Comparison of ENCODE assay signal across 18 cellular contexts in the genomic region with DNA sequence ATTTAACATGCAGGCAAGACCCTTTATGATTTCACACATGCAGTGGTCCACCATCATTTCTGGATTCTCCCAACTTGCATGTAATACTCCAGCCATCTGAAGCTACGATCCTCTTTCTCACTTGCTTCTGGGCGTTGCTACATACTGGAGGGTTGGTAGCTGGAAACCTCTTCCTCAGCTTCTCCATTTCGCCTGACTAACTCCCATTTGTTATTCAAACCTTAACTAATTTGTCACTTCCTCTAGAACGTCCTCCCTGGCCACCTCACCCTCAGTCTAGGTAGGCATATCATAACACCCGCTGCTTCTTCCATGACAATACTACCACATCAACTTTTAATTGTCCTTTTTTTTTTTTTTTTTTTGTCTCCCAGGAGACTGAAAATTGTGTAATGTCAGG.
DNase-seq lines count a peak whose midpoint lies in the region; TF ChIP-seq lines count a peak whose summit lies in the region.
"Had no signal": no experiment of that assay in that cellular context is flagged by ENCODE, and none has a peak within 500 bp of the region (broad histone marks: within the 10 kb centered on the region; RNA-seq: fewer than 3 reads in every experiment).

No MANE protein-coding gene starts in this region.

- peaks cover 3% of the 10 kb centered on the region for H3F3A ChIP-seq in smooth muscle cell (ENCODE audit: low read depth)

- no peak overlapping the region for H2AFZ ChIP-seq in smooth muscle cell (ENCODE audit: low read depth)

- H3K4me3 ChIP-seq in HUES6 (ENCODE audit: low read depth, low read length): peak overlapping the region; percentile 28
- H3K4me3 ChIP-seq in stomach: no peak overlapping the region
- no peak overlapping the region for H3K4me3 ChIP-seq in smooth muscle cell

- H3K36me3 ChIP-seq in HUES6 (ENCODE audit: control insufficient read depth, insufficient read depth, low read length): no peaks in the 10 kb centered on the region
- no peaks in the 10 kb centered on the region for H3K36me3 ChIP-seq in stomach
- no peaks in the 10 kb centered on the region for H3K36me3 ChIP-seq in smooth muscle cell (ENCODE audit: low read depth)
- H3K36me3 ChIP-seq: spleen had no signal

- H3K9me3 ChIP-seq in HUES6 (ENCODE audit: control insufficient read depth, insufficient read depth, low read depth, low read length) (0 out of 2 replicates have a peak, but pooled peaks cover 2% of the 10 kb centered on the region), stomach (no peaks in the 10 kb centered on the region), smooth muscle cell (replicated peaks; ENCODE audit: low read depth) (no peaks in the 10 kb centered on the region)
- H3K9me3 ChIP-seq: spleen had no signal

- WGBS in stomach, 5 donors: 79 to 87% (median 81%) methylated on average over 5 of the region's 5 CpGs
- 68% methylated on average over 5 of the region's 5 CpGs for WGBS in smooth muscle cell (ENCODE audit: low lambda C conversion rate)

- no peak for TF ChIP-seq EP300 in stomach (IDR thresholded peaks at IDR 0.05)

- intact Hi-C loops in stomach (cut with DNase I; ENCODE audit: low total_unique reads): no loop called here

- H3K4me1 ChIP-seq in HUES6 (ENCODE audit: control insufficient read depth, insufficient read depth, low read length) (peaks cover 66% of the 10 kb centered on the region), stomach (peaks cover 27 to 88% (median 67%) of the 10 kb centered on the region in 4 donors), smooth muscle cell (ENCODE audit: low read depth) (peaks cover 44% of the 10 kb centered on the region)

- no peak for TF ChIP-seq POLR2A in stomach (IDR thresholded peaks at IDR 0.05)

- H3K27me3 ChIP-seq in HUES6 (ENCODE audit: control insufficient read depth, insufficient read depth, low read length) (no peaks in the 10 kb centered on the region), stomach (no peaks in the 10 kb centered on the region), smooth muscle cell (ENCODE audit: low read depth) (no peaks in the 10 kb centered on the region)
- H3K27me3 ChIP-seq: spleen had no signal

- H4K20me1 ChIP-seq in smooth muscle cell (ENCODE audit: low read depth): no peaks in the 10 kb centered on the region

- DNase-seq in SKM-1 (lab: John Stamatoyannopoulos, UW; ENCODE audit: unreplicated experiment) (peak; percentile 49), iPS DF 19.7 (ENCODE audit: low read depth, low spot score) (peak; percentile 42), stomach (no peak), smooth muscle cell (lab: John Stamatoyannopoulos, UW; ENCODE audit: unreplicated experiment) (no peak), NCI-H748 (lab: John Stamatoyannopoulos, UW; ENCODE audit: unreplicated experiment) (no peak), NCI-H748 treated with DMSO at 0.1 percent for 48 hours (lab: John Stamatoyannopoulos, UW) (no peak)
- no peak for DNase-seq in NK-92 treated with Interleukin-12 subunit alpha and Interleukin-12 subunit beta, amount 100 ng/mL, for 24 hours (lab: John Stamatoyannopoulos, UW)
- DNase-seq: activated CD4-positive, CD25-positive, alpha-beta regulatory T cell treated with anti-CD3 and anti-CD28 coated beads, Interleukin-2, amount 50 U/mL, for 72 hours; CD4-positive, CD25-positive, alpha-beta regulatory T cell; DND-41; HCEC 1CT; NCI-H187 treated with DMSO at 0.1 percent for 48 hours; NCI-H510A; RPMI8226; spleen; stimulated activated naive CD8-positive, alpha-beta T cell treated with anti-CD3 and anti-CD28 coated beads, Interleukin-15, amount 100 ng/mL, for 72 hours had no signal

- peak overlapping the region; percentile 43 for H3K9ac ChIP-seq in HUES6 (ENCODE audit: low read length)
- H3K9ac ChIP-seq in smooth muscle cell (ENCODE audit: low read depth): no peak overlapping the region
- H3K9ac ChIP-seq: KMS-11 had no signal

- peak overlapping the region; percentile 62 for H3K27ac ChIP-seq in HUES6 (ENCODE audit: low read depth, low read length)
- H3K27ac ChIP-seq in stomach: peak overlapping the region in 4 of 5 donors; percentile 26 to 61 (median 39)
- H3K27ac ChIP-seq in smooth muscle cell (ENCODE audit: low read depth): no peak overlapping the region
- H3K27ac ChIP-seq: KMS-11 had no signal

- TF ChIP-seq CTCF in stomach (IDR thresholded peaks at IDR 0.05) (no peak), smooth muscle cell (IDR thresholded peaks at IDR 0.05; ENCODE audit: borderline replicate concordance, insufficient read depth, poor library complexity, severe bottlenecking) (no peak)

- no peak overlapping the region for H3K4me2 ChIP-seq in smooth muscle cell
- H3K4me2 ChIP-seq: KMS-11 had no signal

- no peaks in the 10 kb centered on the region for H3K79me2 ChIP-seq in smooth muscle cell (ENCODE audit: low read depth)

Comparison
In these comparisons a context has a peak if more than half of its experiments do, and no peak if none do; other contexts are left out.
1. DNase-seq: peak in SKM-1 (single experiment) and iPS DF 19.7 (single experiment); none in stomach (single experiment), smooth muscle cell (single experiment), NCI-H748 (single experiment), NK-92 treated with Interleukin-12 subunit alpha and Interleukin-12 subunit beta, amount 100 ng/mL, for 24 hours (single experiment) and NCI-H748 treated with DMSO at 0.1 percent for 48 hours (single experiment).